20 cellular contexts compared by ENCODE assay signal in the genomic region with DNA sequence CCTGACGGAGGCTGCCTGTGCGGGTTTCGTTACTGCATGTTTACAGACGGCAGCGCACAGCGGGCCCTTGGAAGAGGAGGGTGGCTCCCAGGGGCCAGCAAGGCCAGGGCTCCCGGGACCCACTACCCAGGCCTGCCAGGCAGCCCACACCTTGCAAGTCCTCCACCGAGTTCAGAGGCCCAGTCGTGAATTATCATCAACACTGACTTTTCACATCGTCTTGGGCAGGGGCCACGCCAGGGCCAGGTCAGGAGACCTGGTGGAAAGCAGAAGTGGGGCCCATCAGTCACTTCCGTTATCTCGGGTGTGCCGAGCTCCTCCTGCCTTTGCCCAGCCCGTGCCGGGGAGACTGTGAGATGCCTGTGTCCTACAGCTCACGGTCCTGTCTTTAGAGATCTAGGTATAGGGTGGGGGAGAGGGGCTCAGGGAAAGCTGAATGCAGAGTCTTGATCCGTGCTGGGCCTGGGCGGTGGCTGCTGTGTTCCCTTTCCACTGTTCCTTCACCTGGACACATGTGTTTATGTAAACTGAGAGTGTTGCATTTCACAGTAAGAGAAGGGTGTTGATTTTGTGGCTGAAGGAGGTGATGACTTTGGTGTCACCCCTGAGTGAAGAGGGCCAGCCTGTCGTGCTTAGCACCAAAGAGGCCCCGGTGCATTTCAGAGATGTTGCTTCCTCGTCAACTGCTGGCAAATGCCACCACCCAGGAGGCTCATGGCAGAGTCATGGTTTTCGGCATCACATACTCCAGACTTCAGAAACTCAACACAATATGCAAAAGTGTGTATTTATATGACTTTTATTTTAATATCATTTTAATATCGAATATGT.
A peak's percentile ranks its signal among the peaks of the same experiment; 100 is the strongest.
DNase-seq lines count a peak whose midpoint lies in the region; ATAC-seq and TF ChIP-seq lines count a peak whose summit lies in the region.
"Had no signal": no experiment of that assay in that cellular context is flagged by ENCODE, and none has a peak within 500 bp of the region (broad histone marks: within the 10 kb centered on the region; RNA-seq: fewer than 3 reads in every experiment).

No MANE protein-coding gene starts in this region.

- peaks cover 8 to 43% (median 27%) of the 10 kb centered on the region in 3 donors for H3K36me3 ChIP-seq in tibial artery
- H3K36me3 ChIP-seq: breast epithelium had no signal

- ATAC-seq in activated naive CD8-positive, alpha-beta T cell treated with anti-CD3 and anti-CD28 coated beads, Interleukin-2, amount 10 ng/mL, durations not matched to agents 7 days and 5 days (ENCODE audit: low read depth) = no peak
- ATAC-seq in activated naive CD8-positive, alpha-beta T cell treated with anti-CD3 and anti-CD28 coated beads, Interleukin-2, amount 50 U/mL, for 24 hours = no peak
- ATAC-seq in right cardiac atrium = peak; percentile 9 to 17
- no peak for ATAC-seq in GM21526 (IDR thresholded peaks at IDR 0.05; ENCODE audit: low FRiP score, unreplicated experiment)

- no peak overlapping the region for H3K27ac ChIP-seq in right cardiac atrium (ENCODE audit: low read length)
- no peak overlapping the region for H3K27ac ChIP-seq in tibial artery
- H3K27ac ChIP-seq: breast epithelium, neutrophil, right lobe of liver had no signal

- 72% methylated on average over 24 of the region's 24 CpGs for WGBS in right cardiac atrium

- H3K4me1 Mint-ChIP-seq in activated naive CD8-positive, alpha-beta T cell treated with anti-CD3 and anti-CD28 coated beads, Interleukin-2, amount 10 ng/mL, durations not matched to agents 7 days and 5 days = no peaks in the 10 kb centered on the region
- H3K4me1 Mint-ChIP-seq in activated naive CD8-positive, alpha-beta T cell treated with anti-CD3 and anti-CD28 coated beads, Interleukin-2, amount 50 U/mL, for 24 hours = no peaks in the 10 kb centered on the region
- H3K4me1 Mint-ChIP-seq: immature natural killer cell; stimulated activated naive CD8-positive, alpha-beta T cell treated with anti-CD3 and anti-CD28 coated beads, Interleukin-15, amount 100 ng/mL, for 72 hours had no signal

- no peak overlapping the region for H3K4me3 Mint-ChIP-seq in activated naive CD8-positive, alpha-beta T cell treated with anti-CD3 and anti-CD28 coated beads, Interleukin-2, amount 10 ng/mL, durations not matched to agents 7 days and 5 days
- no peak overlapping the region for H3K4me3 Mint-ChIP-seq in activated naive CD8-positive, alpha-beta T cell treated with anti-CD3 and anti-CD28 coated beads, Interleukin-2, amount 50 U/mL, for 24 hours
- H3K4me3 Mint-ChIP-seq: CD4-positive, alpha-beta T cell; HFFc6; immature natural killer cell; stimulated activated naive CD8-positive, alpha-beta T cell treated with anti-CD3 and anti-CD28 coated beads, Interleukin-15, amount 100 ng/mL, for 72 hours had no signal

- TF ChIP-seq CTCF in tibial artery (IDR thresholded peaks at IDR 0.05) = no peak

- no peaks in the 10 kb centered on the region for H3K36me3 Mint-ChIP-seq in activated naive CD8-positive, alpha-beta T cell treated with anti-CD3 and anti-CD28 coated beads, Interleukin-2, amount 10 ng/mL, durations not matched to agents 7 days and 5 days
- peaks cover 4% of the 10 kb centered on the region for H3K36me3 Mint-ChIP-seq in activated naive CD8-positive, alpha-beta T cell treated with anti-CD3 and anti-CD28 coated beads, Interleukin-2, amount 50 U/mL, for 24 hours (ENCODE audit: low read depth)

- intact Hi-C loops in right cardiac atrium (cut with DNase I) (no loop called here), tibial artery (cut with DNase I; ENCODE audit: low total_unique reads) (no loop called here)

- H3K27me3 ChIP-seq in right cardiac atrium (ENCODE audit: control insufficient read depth, insufficient read depth) (no peaks in the 10 kb centered on the region), tibial artery (no peaks in the 10 kb centered on the region)
- H3K27me3 ChIP-seq: breast epithelium, right lobe of liver had no signal

- H3K27ac Mint-ChIP-seq in activated naive CD8-positive, alpha-beta T cell treated with anti-CD3 and anti-CD28 coated beads, Interleukin-2, amount 10 ng/mL, durations not matched to agents 7 days and 5 days = no peak overlapping the region
- H3K27ac Mint-ChIP-seq in activated naive CD8-positive, alpha-beta T cell treated with anti-CD3 and anti-CD28 coated beads, Interleukin-2, amount 50 U/mL, for 24 hours = no peak overlapping the region
- H3K27ac Mint-ChIP-seq: CD4-positive, alpha-beta T cell; HFFc6; immature natural killer cell had no signal

- H3K4me1 ChIP-seq in right cardiac atrium (ENCODE audit: control insufficient read depth, insufficient read depth, low read length) (peaks cover 3% of the 10 kb centered on the region), tibial artery (no peaks in the 10 kb centered on the region)
- H3K4me1 ChIP-seq: breast epithelium, right lobe of liver had no signal

- H3K27me3 Mint-ChIP-seq in activated naive CD8-positive, alpha-beta T cell treated with anti-CD3 and anti-CD28 coated beads, Interleukin-2, amount 10 ng/mL, durations not matched to agents 7 days and 5 days = no peaks in the 10 kb centered on the region
- no peaks in the 10 kb centered on the region for H3K27me3 Mint-ChIP-seq in activated naive CD8-positive, alpha-beta T cell treated with anti-CD3 and anti-CD28 coated beads, Interleukin-2, amount 50 U/mL, for 24 hours
- H3K27me3 Mint-ChIP-seq: CD4-positive, alpha-beta T cell; stimulated activated naive CD8-positive, alpha-beta T cell treated with anti-CD3 and anti-CD28 coated beads, Interleukin-15, amount 100 ng/mL, for 72 hours had no signal

- no peak overlapping the region for H3K4me3 ChIP-seq in right cardiac atrium (ENCODE audit: low read length)
- no peak overlapping the region for H3K4me3 ChIP-seq in tibial artery
- H3K4me3 ChIP-seq: breast epithelium, right lobe of liver had no signal

- no peaks in the 10 kb centered on the region for H3K9me3 ChIP-seq in right cardiac atrium (ENCODE audit: control insufficient read depth, low read length)
- no peaks in the 10 kb centered on the region for H3K9me3 ChIP-seq in tibial artery
- H3K9me3 ChIP-seq: breast epithelium, neutrophil, right lobe of liver had no signal

- no peaks in the 10 kb centered on the region for H3K9me3 Mint-ChIP-seq in activated naive CD8-positive, alpha-beta T cell treated with anti-CD3 and anti-CD28 coated beads, Interleukin-2, amount 10 ng/mL, durations not matched to agents 7 days and 5 days
- H3K9me3 Mint-ChIP-seq in activated naive CD8-positive, alpha-beta T cell treated with anti-CD3 and anti-CD28 coated beads, Interleukin-2, amount 50 U/mL, for 24 hours = no peaks in the 10 kb centered on the region
- H3K9me3 Mint-ChIP-seq: CD4-positive, alpha-beta T cell; HFFc6; immature natural killer cell; stimulated activated naive CD8-positive, alpha-beta T cell treated with anti-CD3 and anti-CD28 coated beads, Interleukin-15, amount 100 ng/mL, for 72 hours had no signal

- POLR2A ChIA-PET in activated naive CD8-positive, alpha-beta T cell treated with anti-CD3 and anti-CD28 coated beads, Interleukin-2, amount 10 ng/mL, durations not matched to agents 7 days and 5 days (lab: Charles Lee) = no interaction called here

- DNase-seq in activated naive CD8-positive, alpha-beta T cell treated with anti-CD3 and anti-CD28 coated beads, Interleukin-2, amount 10 ng/mL, durations not matched to agents 7 days and 5 days = peak; percentile 19
- no peak for DNase-seq in activated naive CD8-positive, alpha-beta T cell treated with anti-CD3 and anti-CD28 coated beads, Interleukin-2, amount 50 U/mL, for 24 hours
- DNase-seq in OCI-M1 (lab: John Stamatoyannopoulos, UW) (peak; percentile 26), right cardiac atrium (peak in 1 of 3 donors; percentile 33), tibial artery (peak; percentile 13 to 39), superior temporal gyrus (ENCODE audit: extremely low spot score) (no peak), EL (no peak)
- DNase-seq: activated CD4-positive, alpha-beta T cell treated with anti-CD3 and anti-CD28 coated beads, Interleukin-2, amount 50 U/mL, for 48 hours; CD4-positive, alpha-beta T cell; DND-41; HFFc6; immature natural killer cell; mesendoderm; NCI-H2081; NCI-H526; stimulated activated naive CD8-positive, alpha-beta T cell treated with anti-CD3 and anti-CD28 coated beads, Interleukin-15, amount 100 ng/mL, for 72 hours had no signal

Comparison
In these comparisons a context has a peak if more than half of its experiments do, and no peak if none do; other contexts are left out.
1. DNase-seq: peak in activated naive CD8-positive, alpha-beta T cell treated with anti-CD3 and anti-CD28 coated beads, Interleukin-2, amount 10 ng/mL, durations not matched to agents 7 days and 5 days (single experiment), OCI-M1 (single experiment) and tibial artery (2 of 2); none in activated naive CD8-positive, alpha-beta T cell treated with anti-CD3 and anti-CD28 coated beads, Interleukin-2, amount 50 U/mL, for 24 hours (single experiment), superior temporal gyrus (single experiment) and EL (single experiment).
2. ATAC-seq: peak in right cardiac atrium (2 of 2); none in activated naive CD8-positive, alpha-beta T cell treated with anti-CD3 and anti-CD28 coated beads, Interleukin-2, amount 10 ng/mL, durations not matched to agents 7 days and 5 days (single experiment), activated naive CD8-positive, alpha-beta T cell treated with anti-CD3 and anti-CD28 coated beads, Interleukin-2, amount 50 U/mL, for 24 hours (single experiment) and GM21526 (single experiment).